ENCODE assay signal across 8 cellular contexts in genomic region chr17:54899721-54900456, GRCh38. TPM values are rescaled to one million over a fixed set of nuclear protein-coding genes. Genes with fewer than 3 reads are reported as not detected.
A peak's percentile ranks its signal among the peaks of the same experiment; 100 is the strongest.
DNase-seq lines count a peak whose midpoint lies in the region; ATAC-seq, FAIRE-seq and TF ChIP-seq lines count a peak whose summit lies in the region.

No MANE protein-coding gene starts in this region.

- POLR2A ChIA-PET in naive thymus-derived CD8-positive, alpha-beta T cell (lab: Charles Lee): no interaction called here

- no peaks in the 10 kb centered on the region for H3K36me3 Mint-ChIP-seq in brain
- no peaks in the 10 kb centered on the region for H3K36me3 Mint-ChIP-seq in naive thymus-derived CD8-positive, alpha-beta T cell

- ATAC-seq in naive thymus-derived CD8-positive, alpha-beta T cell: no peak
- ATAC-seq in HG02588 (IDR thresholded peaks at IDR 0.05; ENCODE audit: unreplicated experiment): no peak

- peak overlapping the region in 4 of 5 experiments; percentile 18 to 94 (median 82) for H3K27ac Mint-ChIP-seq in brain
- H3K27ac Mint-ChIP-seq in naive thymus-derived CD8-positive, alpha-beta T cell: no peak overlapping the region

- DNase-seq in NCI-H2107 treated with DMSO at 0.1 percent for 48 hours (lab: John Stamatoyannopoulos, UW; ENCODE audit: unreplicated experiment) (peak; percentile 49), NCI-H2107 (lab: John Stamatoyannopoulos, UW) (no peak), NCI-H1930 (lab: John Stamatoyannopoulos, UW) (peak; percentile 21 to 32), T-helper 9 cell (no peak), GM12891 (ENCODE audit: insufficient read length, low spot score) (no peak)
- no peak for DNase-seq in naive thymus-derived CD8-positive, alpha-beta T cell

- no peak for TF ChIP-seq POLR2A in GM12891 (IDR thresholded peaks at IDR 0.05; ENCODE audit: low read depth, low read length)

- H3K4me3 Mint-ChIP-seq in brain: peak overlapping the region in 4 of 5 experiments; percentile 88 to 89 (median 88)
- peak overlapping the region in 7 of 10 donors; percentile 23 to 66 (median 45) for H3K4me3 Mint-ChIP-seq in naive thymus-derived CD8-positive, alpha-beta T cell

- H3K4me1 Mint-ChIP-seq in brain: peaks cover 22% of the 10 kb centered on the region
- peaks cover 2 to 12% (median 7%) of the 10 kb centered on the region in 4 donors for H3K4me1 Mint-ChIP-seq in naive thymus-derived CD8-positive, alpha-beta T cell

- peaks cover 16% of the 10 kb centered on the region for H3K27me3 Mint-ChIP-seq in brain
- peaks cover 24 to 44% (median 37%) of the 10 kb centered on the region in 5 donors for H3K27me3 Mint-ChIP-seq in naive thymus-derived CD8-positive, alpha-beta T cell

- no peak for FAIRE-seq in GM12891 (lab: Jason Lieb, UNC)

- H3K9me3 Mint-ChIP-seq in brain: no peaks in the 10 kb centered on the region
- no peaks in the 10 kb centered on the region for H3K9me3 Mint-ChIP-seq in naive thymus-derived CD8-positive, alpha-beta T cell

- TF ChIP-seq CTCF in brain (conservative IDR thresholded peaks at IDR 0.05): no peak

TF ChIP-seq in GM12891, 5 proteins besides CTCF, POLR2A, EP300 and RAD21:
- TF ChIP-seq PAX5 (IDR thresholded peaks at IDR 0.05; ENCODE audit: insufficient read depth, low read length, severe bottlenecking) (no peak), TAF1 (IDR thresholded peaks at IDR 0.05; ENCODE audit: low read depth, low read length) (no peak), POLR2AphosphoS5 (IDR thresholded peaks at IDR 0.05; ENCODE audit: low read depth, low read length) (no peak), SPI1 (IDR thresholded peaks at IDR 0.05; ENCODE audit: low read depth, low read length) (no peak), POU2F2 (IDR thresholded peaks at IDR 0.05; ENCODE audit: low read depth, low read length) (no peak)

RNA-seq across cellular contexts. Expression of gene TOM1L1, which starts 0.8 kb away (rescaled TPM):
- 22.3 TPM for polyA plus RNA-seq in brain (ENCODE audit: insufficient read depth, low read depth, low replicate concordance)
- not detected for total RNA-seq in naive thymus-derived CD8-positive, alpha-beta T cell
- not detected for polyA plus RNA-seq in naive thymus-derived CD8-positive, alpha-beta T cell
- 1.0 TPM for polyA plus RNA-seq in GM12891 (2012; ENCODE audit: low read depth, missing spikeins)

Comparison
In these comparisons a context has a peak if more than half of its experiments do, and no peak if none do; other contexts are left out.
1. DNase-seq: peak in NCI-H2107 treated with DMSO at 0.1 percent for 48 hours (single experiment) and NCI-H1930 (2 of 2); none in NCI-H2107 (single experiment), naive thymus-derived CD8-positive, alpha-beta T cell (0 of 10), T-helper 9 cell (single experiment) and GM12891 (single experiment).
2. H3K27ac Mint-ChIP-seq: peak in brain (4 of 5); none in naive thymus-derived CD8-positive, alpha-beta T cell (0 of 10).
3. RNA of gene TOM1L1, which starts 0.8 kb away (polyA plus RNA-seq): 22.3 TPM in brain (single experiment); not detected in naive thymus-derived CD8-positive, alpha-beta T cell; every median in the first group is over 10 times any median in the second.